In genomic region chr6:56661298-56661697, GRCh38 we compare ENCODE assay signal across 21 cellular contexts. TPM values are rescaled to one million over a fixed set of nuclear protein-coding genes. Genes with fewer than 3 reads are reported as not detected.
DNase-seq lines count a peak whose midpoint lies in the region; ATAC-seq and TF ChIP-seq lines count a peak whose summit lies in the region.
"Had no signal": no experiment of that assay in that cellular context is flagged by ENCODE, and none has a peak within 500 bp of the region (broad histone marks: within the 10 kb centered on the region; RNA-seq: fewer than 3 reads in every experiment).

No MANE protein-coding gene starts in this region.

- H3K4me3 Mint-ChIP-seq in endodermal cell: no peak overlapping the region
- H3K4me3 Mint-ChIP-seq: nephron had no signal

- no peak overlapping the region for H2AFZ ChIP-seq in Loucy (ENCODE audit: low read length)
- no peak overlapping the region for H2AFZ ChIP-seq in PC-9

- TF ChIP-seq CTCF in Loucy (conservative IDR thresholded peaks at IDR 0.05; ENCODE audit: low read length): no peak
- no peak for TF ChIP-seq CTCF in RWPE1 (conservative IDR thresholded peaks at IDR 0.05; ENCODE audit: low read depth)
- TF ChIP-seq CTCF in endodermal cell (conservative IDR thresholded peaks at IDR 0.05): no peak
- no peak for TF ChIP-seq CTCF in gastrocnemius medialis (IDR thresholded peaks at IDR 0.05 in 4 of 5, conservative IDR thresholded peaks at IDR 0.05 in 1 of 5)
- TF ChIP-seq CTCF in PC-9 (conservative IDR thresholded peaks at IDR 0.05): no peak

- H3K9ac ChIP-seq in Loucy (ENCODE audit: low read depth, low read length, poor library complexity, severe bottlenecking) (peak overlapping the region; percentile 48), endodermal cell (ENCODE audit: extremely low read depth, low read length, poor library complexity, severe bottlenecking) (peak overlapping the region; percentile 21)

- BruUV-seq in PC-9 (replicated peaks; lab: Mats Ljungman, UMichigan): no TSS peak

- in situ Hi-C loops in gastrocnemius medialis (cut with MboI; ENCODE audit: low sequenced_read_pairs in 4 of 4): no loop called here

- peaks cover 57% of the 10 kb centered on the region for H3K4me1 Mint-ChIP-seq in endodermal cell

- H3K27ac Mint-ChIP-seq in endodermal cell: peak overlapping the region; percentile 65
- H3K27ac Mint-ChIP-seq: nephron had no signal

- H3K36me3 Mint-ChIP-seq in endodermal cell (ENCODE audit: low read depth): no peaks in the 10 kb centered on the region

- ATAC-seq in gastrocnemius medialis: no peak

- H3K79me2 ChIP-seq in Loucy (ENCODE audit: insufficient read depth, low read length): no peaks in the 10 kb centered on the region
- H3K79me2 ChIP-seq in PC-9 (ENCODE audit: low read depth): peaks cover 14% of the 10 kb centered on the region; the same call in 1 of the 2 replicates

- H3K27ac ChIP-seq in RWPE1 (peak overlapping the region; percentile 67), endodermal cell (ENCODE audit: low read depth, low read length) (no peak overlapping the region), gastrocnemius medialis (peak overlapping the region; percentile 4 to 47 (median 30)), PC-9 (no peak overlapping the region)

- H3K9me3 Mint-ChIP-seq in endodermal cell: no peaks in the 10 kb centered on the region
- H3K9me3 Mint-ChIP-seq: nephron had no signal

- TF ChIP-seq POLR2A in gastrocnemius medialis (IDR thresholded peaks at IDR 0.05): no peak

- no peaks in the 10 kb centered on the region for H3K27me3 ChIP-seq in Loucy (ENCODE audit: insufficient read depth, low read length, poor library complexity, severe bottlenecking)
- no peaks in the 10 kb centered on the region for H3K27me3 ChIP-seq in endodermal cell (ENCODE audit: control insufficient read depth, insufficient read depth, low read length, poor library complexity, severe bottlenecking)
- H3K27me3 ChIP-seq in gastrocnemius medialis: no peaks in the 10 kb centered on the region
- no peaks in the 10 kb centered on the region for H3K27me3 ChIP-seq in PC-9 (ENCODE audit: insufficient read depth, low read depth)

- H3K4me3 ChIP-seq in Loucy (ENCODE audit: low read length, poor library complexity, severe bottlenecking): no peak overlapping the region
- H3K4me3 ChIP-seq in endodermal cell (ENCODE audit: low read length): peak overlapping the region; percentile 59
- no peak overlapping the region for H3K4me3 ChIP-seq in gastrocnemius medialis
- no peak overlapping the region for H3K4me3 ChIP-seq in PC-9
- H3K4me3 ChIP-seq: HAP-1, prostate gland, skin epidermis had no signal

- H3K9me2 ChIP-seq in Loucy (replicated peaks; ENCODE audit: low read depth, low read length) (no peaks in the 10 kb centered on the region), PC-9 (ENCODE audit: insufficient read depth) (no peaks in the 10 kb centered on the region)

- H3K36me3 ChIP-seq in Loucy (ENCODE audit: insufficient read depth, low read length) (no peaks in the 10 kb centered on the region), endodermal cell (ENCODE audit: control insufficient read depth, insufficient read depth, low read length) (no peaks in the 10 kb centered on the region), gastrocnemius medialis (no peaks in the 10 kb centered on the region), PC-9 (ENCODE audit: low read depth) (no peaks in the 10 kb centered on the region; the same call in 1 of the 2 replicates)
- H3K36me3 ChIP-seq: HAP-1, prostate gland had no signal

- no peaks in the 10 kb centered on the region for H4K20me1 ChIP-seq in Loucy (ENCODE audit: insufficient read depth, low read length, poor library complexity, severe bottlenecking)
- no peaks in the 10 kb centered on the region for H4K20me1 ChIP-seq in PC-9 (ENCODE audit: insufficient read depth)

- no peaks in the 10 kb centered on the region for H3K27me3 Mint-ChIP-seq in endodermal cell (ENCODE audit: insufficient read depth)

- H3K4me1 ChIP-seq in Loucy (ENCODE audit: insufficient read depth, low read length, poor library complexity, severe bottlenecking) (peaks cover 46% of the 10 kb centered on the region), endodermal cell (ENCODE audit: control insufficient read depth, insufficient read depth, low read length) (peaks cover 14% of the 10 kb centered on the region), gastrocnemius medialis (peaks cover 25 to 32% of the 10 kb centered on the region in 2 donors), PC-9 (replicated peaks; ENCODE audit: insufficient read depth) (no peaks in the 10 kb centered on the region)
- H3K4me1 ChIP-seq: prostate gland had no signal

- CTCF ChIA-PET in RWPE1 (lab: Yijun Ruan, JAX) (no interaction called here), PC-9 (lab: Charles Lee) (interaction anchor here (0.7 kb wide), 1 partner anchor 221 kb away, joined by 3 read pairs; no protein-coding TSS in a partner anchor)

- intact Hi-C loops in gastrocnemius medialis (cut with DNase I; ENCODE audit: low total_unique reads): no loop called here
- intact Hi-C loops in PC-9 (cut with micrococcal nuclease; ENCODE audit: unreplicated experiment): no loop called here

- H3K9me3 ChIP-seq in Loucy (ENCODE audit: insufficient read depth, low read depth, low read length) (no peaks in the 10 kb centered on the region), endodermal cell (ENCODE audit: control insufficient read depth, low read length) (no peaks in the 10 kb centered on the region), gastrocnemius medialis (no peaks in the 10 kb centered on the region), PC-9 (ENCODE audit: insufficient read depth, low read depth) (no peaks in the 10 kb centered on the region)
- H3K9me3 ChIP-seq: HAP-1, prostate gland had no signal

- DNase-seq in RWPE1 (ENCODE audit: low spot score): no peak
- DNase-seq in endodermal cell: peak; percentile 71
- no peak for DNase-seq in gastrocnemius medialis
- no peak for DNase-seq in NCI-H226
- DNase-seq in NCI-H524 (lab: John Stamatoyannopoulos, UW): no peak
- no peak for DNase-seq in PC-9
- DNase-seq in DMS114 treated with DMSO at 0.1 percent for 48 hours (lab: John Stamatoyannopoulos, UW; ENCODE audit: unreplicated experiment): no peak
- DNase-seq: activated CD4-positive, alpha-beta T cell treated with anti-CD3 and anti-CD28 coated beads, Interleukin-2, amount 50 U/mL, for 4 hours; activated naive CD4-positive, alpha-beta T cell treated with Interleukin-2 at 50 U/mL for 16 hours; aorta; cerebellar nuclear complex; DND-41; Karpas-422; NCI-H146; NCI-H345; stimulated activated CD4-positive, alpha-beta T cell treated with anti-CD3 and anti-CD28 coated beads, Interleukin-4, amount 100 ng/mL, for 24 hours had no signal

- H3F3A ChIP-seq in Loucy (ENCODE audit: low read depth): 0 out of 2 replicates have a peak, but pooled peaks cover 2% of the 10 kb centered on the region
- H3F3A ChIP-seq in PC-9 (ENCODE audit: insufficient read depth, low read depth): peaks cover 8% of the 10 kb centered on the region; the same call in 1 of the 2 replicates

- no peak overlapping the region for H3K4me2 ChIP-seq in Loucy (ENCODE audit: low read depth, low read length, poor library complexity, severe bottlenecking)
- no peak overlapping the region for H3K4me2 ChIP-seq in PC-9

- 43 to 56% methylated on average over 1 to 4 of the region's 4 CpGs for WGBS in endodermal cell (ENCODE audit: insufficient coverage in 1 of 2, insufficient read length in 1 of 2), 2 experiments

- POLR2A ChIA-PET in RWPE1 (lab: Yijun Ruan, JAX; ENCODE audit: low non-redundant PET): no interaction called here
- POLR2A ChIA-PET in PC-9 (lab: Charles Lee; ENCODE audit: unreplicated experiment): no interaction called here

RNA-seq across cellular contexts. Expression of gene DST, which starts 18.6 kb away (rescaled TPM):
- 100 to 1,000 TPM; 101 to 113 TPM for total RNA-seq in endodermal cell
- 66.5 TPM for polyA plus RNA-seq in endodermal cell (2013, experiment 1 of 2)
- polyA plus RNA-seq in endodermal cell (2013, experiment 2 of 2): 66.8 TPM
- 100 to 1,000 TPM; 114 to 219 (median 204) TPM for total RNA-seq in gastrocnemius medialis
- 217 and 237 TPM in 2 replicates for total RNA-seq in PC-9 (2021)

Comparison
In these comparisons a context has a peak if more than half of its experiments do, and no peak if none do; other contexts are left out.
1. H3K27ac ChIP-seq: peak in RWPE1 (single experiment) and gastrocnemius medialis (4 of 4); none in endodermal cell (single experiment) and PC-9 (single experiment).